In the genomic region with DNA sequence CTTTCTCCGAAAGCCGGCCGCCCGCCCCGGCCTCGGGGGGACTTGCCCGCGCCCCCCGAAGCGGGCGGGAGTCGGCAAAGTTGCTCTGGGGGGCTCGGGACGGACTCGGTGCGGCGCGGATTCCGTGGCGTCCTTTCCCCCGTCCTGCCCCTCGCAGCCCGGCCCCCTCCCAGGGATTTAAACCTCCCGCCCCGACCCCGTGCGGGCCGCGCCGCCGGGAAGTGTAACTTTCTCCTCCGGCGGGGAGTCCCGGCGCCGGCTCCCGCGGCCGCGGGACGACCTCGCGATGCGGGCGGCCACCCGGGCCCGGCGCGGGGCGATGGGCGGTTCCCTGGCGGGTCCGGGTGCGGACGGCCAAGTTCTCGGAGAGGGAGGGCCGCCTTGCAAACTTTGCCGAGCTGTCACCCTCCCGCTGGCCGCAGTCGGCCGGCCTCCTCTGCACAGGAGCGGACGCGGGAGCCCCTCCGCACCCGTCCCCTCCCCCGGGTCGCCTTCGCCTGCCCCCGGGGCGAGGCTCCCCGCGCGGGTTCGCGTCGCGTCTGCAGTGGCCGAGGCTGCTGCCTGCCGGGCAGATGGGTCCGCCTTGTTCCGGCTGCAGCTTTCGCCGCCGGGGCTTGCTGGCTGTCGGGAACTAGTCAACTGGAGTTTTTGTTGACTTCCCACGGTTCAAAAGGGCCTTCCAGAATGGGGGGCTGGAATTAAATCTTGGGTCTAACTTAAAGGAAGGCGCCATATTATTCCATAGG, we compare ENCODE assay signal across 1 cellular context.
TF ChIP-seq lines count a peak whose summit lies in the region.

No MANE protein-coding gene starts in this region.

TF ChIP-seq in HepG2, 621 proteins besides CTCF, POLR2A, EP300 and RAD21 (continued from another document and continues in another):
- TF ChIP-seq ZNF18 (CRISPR knock-in tag; IDR thresholded peaks at IDR 0.05; ENCODE audit: insufficient replicate concordance) (no peak), NCOR1 (IDR thresholded peaks at IDR 0.05; ENCODE audit: borderline replicate concordance, low read length) (no peak), TMF1 (CRISPR knock-in tag; IDR thresholded peaks at IDR 0.05; ENCODE audit: low read depth) (no peak), SIX1 (CRISPR knock-in tag; IDR thresholded peaks at IDR 0.05; ENCODE audit: borderline replicate concordance) (no peak), NFYB (CRISPR knock-in tag; IDR thresholded peaks at IDR 0.05) (no peak), KDM5B (CRISPR knock-in tag; IDR thresholded peaks at IDR 0.05; ENCODE audit: borderline replicate concordance) (0 out of 2 replicates have a peak, but pooled peaks have one; percentile 30), SRF (IDR thresholded peaks at IDR 0.05; ENCODE audit: low read depth, low read length) (no peak), CSRNP1 (CRISPR knock-in tag; IDR thresholded peaks at IDR 0.05) (no peak), RFX5 (IDR thresholded peaks at IDR 0.05; ENCODE audit: low read depth, low read length) (no peak), FOSL2 (CRISPR knock-in tag; IDR thresholded peaks at IDR 0.05) (no peak), SATB2 (CRISPR knock-in tag; IDR thresholded peaks at IDR 0.05) (no peak), MTA1 (CRISPR knock-in tag; IDR thresholded peaks at IDR 0.05; ENCODE audit: borderline replicate concordance) (no peak; the same call in 1 of the 2 replicates), ZNF331 (CRISPR knock-in tag; IDR thresholded peaks at IDR 0.05) (no peak), ZNF709 (CRISPR knock-in tag; IDR thresholded peaks at IDR 0.05) (0 out of 2 replicates have a peak, but pooled peaks have one; percentile 30), THYN1 (CRISPR knock-in tag; IDR thresholded peaks at IDR 0.05; ENCODE audit: borderline replicate concordance, low read depth) (no peak), RORA (CRISPR knock-in tag; IDR thresholded peaks at IDR 0.05) (no peak), ZNF547 (CRISPR knock-in tag; IDR thresholded peaks at IDR 0.05) (no peak; the same call in 1 of the 2 replicates), NFE2 (CRISPR knock-in tag; IDR thresholded peaks at IDR 0.05) (no peak), RNF2 (conservative IDR thresholded peaks at IDR 0.05; ENCODE audit: low read depth) (0 out of 2 replicates have a peak, but pooled peaks have one; percentile 45), HNRNPK (IDR thresholded peaks at IDR 0.05; ENCODE audit: low read depth, low read length, poor library complexity, severe bottlenecking) (no peak), DNMT1 (CRISPR knock-in tag; IDR thresholded peaks at IDR 0.05) (no peak), UBTF (CRISPR knock-in tag; IDR thresholded peaks at IDR 0.05) (peak; percentile 46; the same call in 1 of the 2 replicates), NFATC3 (CRISPR knock-in tag; IDR thresholded peaks at IDR 0.05) (no peak), TERF1 (CRISPR knock-in tag; IDR thresholded peaks at IDR 0.05) (0 out of 2 replicates have a peak, but pooled peaks have one; percentile 26), FOXC1 (CRISPR knock-in tag; IDR thresholded peaks at IDR 0.05; ENCODE audit: borderline replicate concordance) (no peak), HNF4G (IDR thresholded peaks at IDR 0.05; ENCODE audit: borderline replicate concordance, low read depth, low read length) (no peak), HNF4G (CRISPR knock-in tag; IDR thresholded peaks at IDR 0.05; ENCODE audit: borderline replicate concordance, low read depth) (no peak), EHMT2 (IDR thresholded peaks at IDR 0.05; ENCODE audit: borderline replicate concordance, low read depth, low read length) (no peak), ZNF510 (CRISPR knock-in tag; IDR thresholded peaks at IDR 0.05; ENCODE audit: low read depth) (no peak), ZNF382 (CRISPR knock-in tag; IDR thresholded peaks at IDR 0.05; ENCODE audit: borderline replicate concordance) (no peak), ZNF124 (CRISPR knock-in tag; IDR thresholded peaks at IDR 0.05) (no peak), ZNF770 (CRISPR knock-in tag; IDR thresholded peaks at IDR 0.05) (no peak)
- TF ChIP-seq, protein P1, sequence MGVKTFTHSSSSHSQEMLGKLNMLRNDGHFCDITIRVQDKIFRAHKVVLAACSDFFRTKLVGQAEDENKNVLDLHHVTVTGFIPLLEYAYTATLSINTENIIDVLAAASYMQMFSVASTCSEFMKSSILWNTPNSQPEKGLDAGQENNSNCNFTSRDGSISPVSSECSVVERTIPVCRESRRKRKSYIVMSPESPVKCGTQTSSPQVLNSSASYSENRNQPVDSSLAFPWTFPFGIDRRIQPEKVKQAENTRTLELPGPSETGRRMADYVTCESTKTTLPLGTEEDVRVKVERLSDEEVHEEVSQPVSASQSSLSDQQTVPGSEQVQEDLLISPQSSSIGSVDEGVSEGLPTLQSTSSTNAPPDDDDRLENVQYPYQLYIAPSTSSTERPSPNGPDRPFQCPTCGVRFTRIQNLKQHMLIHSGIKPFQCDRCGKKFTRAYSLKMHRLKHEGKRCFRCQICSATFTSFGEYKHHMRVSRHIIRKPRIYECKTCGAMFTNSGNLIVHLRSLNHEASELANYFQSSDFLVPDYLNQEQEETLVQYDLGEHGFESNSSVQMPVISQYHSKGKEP (CRISPR knock-in tag; IDR thresholded peaks at IDR 0.05): no peak
- TF ChIP-seq, protein P2, sequence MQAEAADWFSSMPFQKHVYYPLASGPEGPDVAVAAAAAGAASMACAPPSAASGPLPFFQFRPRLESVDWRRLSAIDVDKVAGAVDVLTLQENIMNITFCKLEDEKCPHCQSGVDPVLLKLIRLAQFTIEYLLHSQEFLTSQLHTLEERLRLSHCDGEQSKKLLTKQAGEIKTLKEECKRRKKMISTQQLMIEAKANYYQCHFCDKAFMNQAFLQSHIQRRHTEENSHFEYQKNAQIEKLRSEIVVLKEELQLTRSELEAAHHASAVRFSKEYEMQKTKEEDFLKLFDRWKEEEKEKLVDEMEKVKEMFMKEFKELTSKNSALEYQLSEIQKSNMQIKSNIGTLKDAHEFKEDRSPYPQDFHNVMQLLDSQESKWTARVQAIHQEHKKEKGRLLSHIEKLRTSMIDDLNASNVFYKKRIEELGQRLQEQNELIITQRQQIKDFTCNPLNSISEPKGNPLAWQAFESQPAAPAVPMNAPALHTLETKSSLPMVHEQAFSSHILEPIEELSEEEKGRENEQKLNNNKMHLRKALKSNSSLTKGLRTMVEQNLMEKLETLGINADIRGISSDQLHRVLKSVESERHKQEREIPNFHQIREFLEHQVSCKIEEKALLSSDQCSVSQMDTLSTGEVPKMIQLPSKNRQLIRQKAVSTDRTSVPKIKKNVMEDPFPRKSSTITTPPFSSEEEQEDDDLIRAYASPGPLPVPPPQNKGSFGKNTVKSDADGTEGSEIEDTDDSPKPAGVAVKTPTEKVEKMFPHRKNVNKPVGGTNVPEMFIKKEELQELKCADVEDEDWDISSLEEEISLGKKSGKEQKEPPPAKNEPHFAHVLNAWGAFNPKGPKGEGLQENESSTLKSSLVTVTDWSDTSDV (CRISPR knock-in tag; IDR thresholded peaks at IDR 0.05): no peak
- TF ChIP-seq, protein P3, sequence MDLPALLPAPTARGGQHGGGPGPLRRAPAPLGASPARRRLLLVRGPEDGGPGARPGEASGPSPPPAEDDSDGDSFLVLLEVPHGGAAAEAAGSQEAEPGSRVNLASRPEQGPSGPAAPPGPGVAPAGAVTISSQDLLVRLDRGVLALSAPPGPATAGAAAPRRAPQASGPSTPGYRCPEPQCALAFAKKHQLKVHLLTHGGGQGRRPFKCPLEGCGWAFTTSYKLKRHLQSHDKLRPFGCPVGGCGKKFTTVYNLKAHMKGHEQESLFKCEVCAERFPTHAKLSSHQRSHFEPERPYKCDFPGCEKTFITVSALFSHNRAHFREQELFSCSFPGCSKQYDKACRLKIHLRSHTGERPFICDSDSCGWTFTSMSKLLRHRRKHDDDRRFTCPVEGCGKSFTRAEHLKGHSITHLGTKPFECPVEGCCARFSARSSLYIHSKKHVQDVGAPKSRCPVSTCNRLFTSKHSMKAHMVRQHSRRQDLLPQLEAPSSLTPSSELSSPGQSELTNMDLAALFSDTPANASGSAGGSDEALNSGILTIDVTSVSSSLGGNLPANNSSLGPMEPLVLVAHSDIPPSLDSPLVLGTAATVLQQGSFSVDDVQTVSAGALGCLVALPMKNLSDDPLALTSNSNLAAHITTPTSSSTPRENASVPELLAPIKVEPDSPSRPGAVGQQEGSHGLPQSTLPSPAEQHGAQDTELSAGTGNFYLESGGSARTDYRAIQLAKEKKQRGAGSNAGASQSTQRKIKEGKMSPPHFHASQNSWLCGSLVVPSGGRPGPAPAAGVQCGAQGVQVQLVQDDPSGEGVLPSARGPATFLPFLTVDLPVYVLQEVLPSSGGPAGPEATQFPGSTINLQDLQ (CRISPR knock-in tag; IDR thresholded peaks at IDR 0.05): no peak
- TF ChIP-seq, protein P4, sequence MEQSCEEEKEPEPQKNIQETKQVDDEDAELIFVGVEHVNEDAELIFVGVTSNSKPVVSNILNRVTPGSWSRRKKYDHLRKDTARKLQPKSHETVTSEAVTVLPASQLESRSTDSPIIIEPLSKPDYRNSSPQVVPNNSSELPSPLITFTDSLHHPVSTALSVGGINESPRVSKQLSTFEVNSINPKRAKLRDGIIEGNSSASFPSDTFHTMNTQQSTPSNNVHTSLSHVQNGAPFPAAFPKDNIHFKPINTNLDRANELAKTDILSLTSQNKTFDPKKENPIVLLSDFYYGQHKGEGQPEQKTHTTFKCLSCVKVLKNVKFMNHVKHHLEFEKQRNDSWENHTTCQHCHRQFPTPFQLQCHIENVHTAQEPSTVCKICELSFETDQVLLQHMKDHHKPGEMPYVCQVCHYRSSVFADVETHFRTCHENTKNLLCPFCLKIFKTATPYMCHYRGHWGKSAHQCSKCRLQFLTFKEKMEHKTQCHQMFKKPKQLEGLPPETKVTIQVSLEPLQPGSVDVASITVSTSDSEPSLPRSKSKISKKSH (CRISPR knock-in tag; IDR thresholded peaks at IDR 0.05; ENCODE audit: borderline replicate concordance): no peak
